ENCODE assay signal across 8 cellular contexts in genomic region chr15:41283653-41284424, GRCh38. TPM values are rescaled to one million over a fixed set of nuclear protein-coding genes. Genes with fewer than 3 reads are reported as not detected.
DNase-seq lines count a peak whose midpoint lies in the region; TF ChIP-seq lines count a peak whose summit lies in the region.

No MANE protein-coding gene starts in this region.

- peak overlapping the region; percentile 82 for H3K4me3 ChIP-seq in effector memory CD4-positive, alpha-beta T cell (ENCODE audit: insufficient read depth, low read depth, low read length, poor library complexity, severe bottlenecking)

- H3K36me3 ChIP-seq in effector memory CD4-positive, alpha-beta T cell (ENCODE audit: control insufficient read depth, insufficient read depth, low read length), result peaks cover 29% of the 10 kb centered on the region

- H3K27me3 ChIP-seq in effector memory CD4-positive, alpha-beta T cell (replicated peaks; ENCODE audit: control insufficient read depth, insufficient read depth, low read length, poor library complexity, severe bottlenecking), result no peaks in the 10 kb centered on the region

- DNase-seq in COLO668 (lab: John Stamatoyannopoulos, UW; ENCODE audit: unreplicated experiment) (peak; percentile 98), GM20000 (ENCODE audit: low spot score) (peak; percentile 98), HS-5 (ENCODE audit: low read depth) (peak; percentile 98), NK-92 (lab: John Stamatoyannopoulos, UW; ENCODE audit: unreplicated experiment) (peak; percentile 87), lung microvascular endothelial cell (ENCODE audit: low read depth in 2 of 2) (peak; percentile 99)
- DNase-seq in activated CD8-positive, alpha-beta memory T cell treated with anti-CD3 and anti-CD28 coated beads for 24 hours, result peak; percentile 98
- peak; percentile 94 to 97 (median 95) for DNase-seq in effector memory CD4-positive, alpha-beta T cell
- DNase-seq in stimulated activated CD4-positive, alpha-beta T cell treated with anti-CD3 and anti-CD28 coated beads, TNF-alpha, amount 100 ng/mL, for 4 hours (ENCODE audit: low read depth in 3 of 3), result peak; percentile 92 to 97 (median 96)

- peaks cover 13% of the 10 kb centered on the region for H3K4me1 ChIP-seq in effector memory CD4-positive, alpha-beta T cell (ENCODE audit: control insufficient read depth, insufficient read depth, low read length, poor library complexity, severe bottlenecking)

- no peaks in the 10 kb centered on the region for H3K9me3 ChIP-seq in effector memory CD4-positive, alpha-beta T cell (ENCODE audit: control insufficient read depth, low read length)

- H3K27ac ChIP-seq in effector memory CD4-positive, alpha-beta T cell (ENCODE audit: insufficient read depth, low read length, poor library complexity, severe bottlenecking), result peak overlapping the region; percentile 87

- no peak for TF ChIP-seq CTCF in GM20000 (IDR thresholded peaks at IDR 0.05; ENCODE audit: extremely low read depth, missing control alignments)

RNA-seq across cellular contexts. Expression of gene OIP5, which starts 48.6 kb away (rescaled TPM):
- total RNA-seq in lung microvascular endothelial cell, result 1.2 and 4.4 TPM in 2 replicates

RNA-seq across cellular contexts. Expression of gene NUSAP1, which starts 48.8 kb away (rescaled TPM):
- 12.5 and 28.8 TPM in 2 replicates for total RNA-seq in lung microvascular endothelial cell

RNA-seq across cellular contexts. Expression of gene CHP1, which starts 52.8 kb away (rescaled TPM):
- 56.0 and 71.9 TPM in 2 replicates for total RNA-seq in lung microvascular endothelial cell

RNA-seq across cellular contexts. Expression of gene EXD1, which starts 53.3 kb away (rescaled TPM):
- total RNA-seq in lung microvascular endothelial cell, result not detected in 2 replicates

Comparison
In these comparisons a context has a peak if more than half of its experiments do, and no peak if none do; other contexts are left out.
1. Peak in every context shown above with its lines: DNase-seq, H3K4me3 ChIP-seq and H3K27ac ChIP-seq.